In genomic region chr3:177419904-177420601, GRCh38 we compare ENCODE assay signal across 10 cellular contexts.
DNase-seq lines count a peak whose midpoint lies in the region; ATAC-seq and TF ChIP-seq lines count a peak whose summit lies in the region.
"Had no signal": no experiment of that assay in that cellular context is flagged by ENCODE, and none has a peak within 500 bp of the region (broad histone marks: within the 10 kb centered on the region; RNA-seq: fewer than 3 reads in every experiment).

No MANE protein-coding gene starts in this region.

- TF ChIP-seq CTCF in osteocyte (IDR thresholded peaks at IDR 0.05): no peak

- peak; percentile 48 for ATAC-seq in GM21360 (IDR thresholded peaks at IDR 0.05; ENCODE audit: unreplicated experiment)
- ATAC-seq: effector memory CD8-positive, alpha-beta T cell; HepG2 had no signal

- DNase-seq in NCI-H146 (lab: John Stamatoyannopoulos, UW) (peak; percentile 22), NCI-H146 treated with DMSO at 0.1 percent for 48 hours (lab: John Stamatoyannopoulos, UW; ENCODE audit: unreplicated experiment) (no peak), RPMI7951 (ENCODE audit: low read depth) (peak; percentile 24), osteocyte (ENCODE audit: extremely low spot score, unreplicated experiment) (no peak), DMS79 (lab: John Stamatoyannopoulos, UW) (no peak), NCI-H510A treated with DMSO at 0.1 percent for 48 hours (lab: John Stamatoyannopoulos, UW) (no peak), NCI-H187 (lab: John Stamatoyannopoulos, UW) (no peak)
- DNase-seq: effector memory CD8-positive, alpha-beta T cell had no signal

- H3K36me3 Mint-ChIP-seq in osteocyte (ENCODE audit: unreplicated experiment): no peaks in the 10 kb centered on the region

- H3K4me1 Mint-ChIP-seq in osteocyte (ENCODE audit: unreplicated experiment): peaks cover 49% of the 10 kb centered on the region

- H3K9me3 Mint-ChIP-seq in osteocyte (ENCODE audit: unreplicated experiment): no peaks in the 10 kb centered on the region
- H3K9me3 Mint-ChIP-seq: effector memory CD8-positive, alpha-beta T cell had no signal

- H3K27ac Mint-ChIP-seq in osteocyte (ENCODE audit: unreplicated experiment): peak overlapping the region; percentile 85
- H3K27ac Mint-ChIP-seq: effector memory CD8-positive, alpha-beta T cell had no signal

- no peak overlapping the region for H3K4me3 Mint-ChIP-seq in osteocyte (ENCODE audit: unreplicated experiment)
- H3K4me3 Mint-ChIP-seq: effector memory CD8-positive, alpha-beta T cell had no signal

- H3K27me3 Mint-ChIP-seq in osteocyte (ENCODE audit: unreplicated experiment): no peaks in the 10 kb centered on the region
- H3K27me3 Mint-ChIP-seq: effector memory CD8-positive, alpha-beta T cell had no signal

Comparison
In these comparisons a context has a peak if more than half of its experiments do, and no peak if none do; other contexts are left out.
1. DNase-seq: peak in NCI-H146 (single experiment) and RPMI7951 (single experiment); none in NCI-H146 treated with DMSO at 0.1 percent for 48 hours (single experiment), osteocyte (single experiment), DMS79 (single experiment), NCI-H510A treated with DMSO at 0.1 percent for 48 hours (single experiment) and NCI-H187 (0 of 2).